Comparison of ENCODE assay signal across 20 cellular contexts in the genomic region with DNA sequence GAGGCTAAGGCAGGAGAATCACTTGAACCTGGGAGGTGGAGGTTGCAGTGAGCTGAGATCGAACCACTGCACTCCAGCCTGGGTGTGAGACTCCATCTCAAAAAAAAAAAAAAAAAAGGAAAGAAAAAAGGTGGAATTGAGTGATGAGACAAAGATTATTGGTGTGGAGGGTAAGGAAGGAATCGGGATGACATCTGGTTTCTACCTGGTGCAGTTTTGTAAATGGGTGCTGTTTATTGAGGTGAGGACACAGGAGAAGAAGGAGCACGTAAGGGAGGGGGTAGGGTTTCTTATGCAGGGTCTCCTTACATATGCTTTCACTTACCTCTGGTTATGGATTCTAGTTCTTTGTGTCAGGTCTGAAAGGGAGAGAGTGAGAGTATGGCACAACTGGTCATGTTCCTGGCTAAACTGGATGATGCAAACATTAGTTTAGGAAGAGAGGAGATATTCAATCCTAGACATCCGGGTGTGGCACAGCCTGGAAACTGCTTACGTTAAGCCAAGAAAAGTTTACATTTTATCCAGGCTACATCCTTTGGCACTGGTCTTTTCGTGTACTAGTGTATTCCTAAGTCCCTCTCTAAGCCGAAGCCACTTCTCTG. TPM values are rescaled to one million over a fixed set of nuclear protein-coding genes. Genes with fewer than 3 reads are reported as not detected.
DNase-seq lines count a peak whose midpoint lies in the region; ATAC-seq, FAIRE-seq and TF ChIP-seq lines count a peak whose summit lies in the region.
"Had no signal": no experiment of that assay in that cellular context is flagged by ENCODE, and none has a peak within 500 bp of the region (broad histone marks: within the 10 kb centered on the region; RNA-seq: fewer than 3 reads in every experiment).

No MANE protein-coding gene starts in this region.

- intact Hi-C loops in HepG2 (cut with micrococcal nuclease; ENCODE audit: unreplicated experiment) (loop anchor here (5.0 kb wide), 1 partner anchor 327 kb away; the partner anchor contains the start of gene NECAB3), right lobe of liver (cut with DNase I) (no loop called here), activated B cell treated with CpG ODN at 0.5 μM for 24 hours (cut with micrococcal nuclease) (loop anchor here (10.0 kb wide), 3 partner anchors 594 to 1644 kb away; partner anchors contain the start of genes ASXL1, CDK5RAP1 and TP53INP2), thyroid gland (cut with DNase I) (loop anchor here (5.0 kb wide), 1 partner anchor 73 kb away; no protein-coding TSS in a partner anchor)

- TF ChIP-seq POLR2A in HepG2 (IDR thresholded peaks at IDR 0.05; ENCODE audit: insufficient read depth in 1 of 2, low read depth in 2 of 2, low read length in 2 of 2) (no peak), right lobe of liver (IDR thresholded peaks at IDR 0.05) (no peak), thyroid gland (IDR thresholded peaks at IDR 0.05) (no peak)

- TF ChIP-seq CTCF in HepG2 (CRISPR knock-in tag; IDR thresholded peaks at IDR 0.05) (no peak), right lobe of liver (IDR thresholded peaks at IDR 0.05) (no peak), activated B cell treated with CpG ODN at 0.5 μM for 24 hours (IDR thresholded peaks at IDR 0.05) (no peak), thyroid gland (IDR thresholded peaks at IDR 0.05) (no peak)

- no peaks in the 10 kb centered on the region for H3K9me3 ChIP-seq in HepG2 (ENCODE audit: low read length)
- no peaks in the 10 kb centered on the region for H3K9me3 ChIP-seq in right lobe of liver
- no peaks in the 10 kb centered on the region for H3K9me3 ChIP-seq in skeletal muscle satellite cell (replicated peaks; ENCODE audit: low read length)
- H3K9me3 ChIP-seq in thyroid gland = no peaks in the 10 kb centered on the region
- H3K9me3 ChIP-seq: esophagus muscularis mucosa, heart right ventricle, vagina had no signal

- in situ Hi-C loops in HepG2 (cut with HindIII; ENCODE audit: extremely low pct_ligation_motif_present, low pct_unique_long_range_greater_than_20kb) = no loop called here

- DNase-seq in HepG2 (ENCODE audit: low spot score) = no peak
- DNase-seq in right lobe of liver = no peak
- DNase-seq in activated B cell treated with CpG ODN at 0.5 μM for 24 hours = no peak
- DNase-seq in fibroblast of the conjunctiva (ENCODE audit: low read depth) = peak; percentile 21
- DNase-seq in NCI-H1930 (lab: John Stamatoyannopoulos, UW) = no peak
- no peak for DNase-seq in thyroid gland
- DNase-seq in NCI-H2029 (lab: John Stamatoyannopoulos, UW) = no peak
- DNase-seq: activated naive CD4-positive, alpha-beta T cell; heart right ventricle; kidney glomerular epithelial cell; midbrain; MV-4-11; NCI-H524; nucleus accumbens; SHP77 treated with DMSO at 0.1 percent for 48 hours had no signal

- ATAC-seq in HepG2 (no peak), right lobe of liver (no peak), activated B cell treated with CpG ODN at 0.5 μM for 24 hours (ENCODE audit: low read depth) (no peak)
- ATAC-seq: activated CD4-positive, CD25-positive, alpha-beta regulatory T cell treated with anti-CD3 and anti-CD28 coated beads, Interleukin-2, amount 50 U/mL, for 24 hours; heart right ventricle; sciatic nerve had no signal

- BruUV-seq in HepG2 (replicated peaks; lab: Mats Ljungman, UMichigan) = no TSS peak

- H3K27ac ChIP-seq in HepG2 (ENCODE audit: extremely low read length, insufficient read depth, low read length) (no peak overlapping the region), right lobe of liver (no peak overlapping the region), thyroid gland (no peak overlapping the region)
- H3K27ac ChIP-seq: esophagus muscularis mucosa, heart right ventricle, vagina had no signal

- no peak for TF ChIP-seq EP300 in HepG2 (IDR thresholded peaks at IDR 0.05; ENCODE audit: low read depth in 2 of 2, low read length in 2 of 2)
- TF ChIP-seq EP300 in HepG2 (CRISPR knock-in tag; IDR thresholded peaks at IDR 0.05; ENCODE audit: borderline replicate concordance) = no peak

- H3K36me3 Mint-ChIP-seq in activated B cell treated with CpG ODN at 0.5 μM for 24 hours (ENCODE audit: low read depth) = peaks cover 27% of the 10 kb centered on the region

- POLR2A ChIA-PET in HepG2 (lab: Yijun Ruan, JAX) (interaction anchor here (0.6 to 1.1 kb wide), 2 partner anchors 113 to 415 kb away, joined by 3 to 4 read pairs; no protein-coding TSS in a partner anchor), activated B cell treated with CpG ODN at 0.5 μM for 24 hours (lab: Charles Lee) (interaction anchor here (0.6 to 0.7 kb wide), 2 partner anchors 32 to 117 kb away, joined by 3 to 4 read pairs; no protein-coding TSS in a partner anchor)

- 0 out of 5 replicates have a peak, but pooled peaks cover 1 to 8% of the 10 kb centered on the region in 2 experiments for H3K36me3 ChIP-seq in HepG2 (replicated peaks in 1 of 2; ENCODE audit: control insufficient read depth in 1 of 2, insufficient read depth in 2 of 2, low read length in 2 of 2)
- H3K36me3 ChIP-seq in right lobe of liver = no peaks in the 10 kb centered on the region
- H3K36me3 ChIP-seq in skeletal muscle satellite cell (ENCODE audit: insufficient read depth, low read length) = peaks cover 8% of the 10 kb centered on the region
- no peaks in the 10 kb centered on the region for H3K36me3 ChIP-seq in thyroid gland
- H3K36me3 ChIP-seq: esophagus muscularis mucosa, vagina had no signal

- H3K4me2 ChIP-seq in HepG2 (ENCODE audit: low read depth, low read length) (no peak overlapping the region), skeletal muscle satellite cell (ENCODE audit: low read length) (peak overlapping the region; percentile 0)

- peak overlapping the region; percentile 41 for H3K27ac Mint-ChIP-seq in activated B cell treated with CpG ODN at 0.5 μM for 24 hours

- CTCF ChIA-PET in HepG2 (lab: Yijun Ruan, JAX; ENCODE audit: low intra/inter-chr PET ratio, low total read pairs) (no interaction called here), activated B cell treated with CpG ODN at 0.5 μM for 24 hours (lab: Charles Lee) (no interaction called here)

- no peak for TF ChIP-seq RAD21 in HepG2 (CRISPR knock-in tag; IDR thresholded peaks at IDR 0.05)

- FAIRE-seq in HepG2 (lab: Jason Lieb, UNC) = no peak

- no peak overlapping the region for H3K4me3 Mint-ChIP-seq in activated B cell treated with CpG ODN at 0.5 μM for 24 hours

- H3K27me3 ChIP-seq in HepG2 (ENCODE audit: control insufficient read depth in 1 of 2, insufficient read depth in 2 of 2, low read length in 2 of 2) (no peaks in the 10 kb centered on the region; a peak in 1 of 5 replicates), right lobe of liver (no peaks in the 10 kb centered on the region), skeletal muscle satellite cell (ENCODE audit: control insufficient read depth, insufficient read depth, low read length) (no peaks in the 10 kb centered on the region), thyroid gland (no peaks in the 10 kb centered on the region)
- H3K27me3 ChIP-seq: esophagus muscularis mucosa, heart right ventricle, vagina had no signal

- H3K4me1 ChIP-seq in HepG2 (ENCODE audit: insufficient read depth, low read length) = peaks cover 92% of the 10 kb centered on the region
- peaks cover 0 to 42% (median 11%) of the 10 kb centered on the region in 4 donors for H3K4me1 ChIP-seq in right lobe of liver
- H3K4me1 ChIP-seq in skeletal muscle satellite cell (ENCODE audit: control insufficient read depth, insufficient read depth, low read length) = peaks cover 24% of the 10 kb centered on the region
- H3K4me1 ChIP-seq in thyroid gland = peaks cover 63 to 75% of the 10 kb centered on the region in 2 donors

- no peaks in the 10 kb centered on the region for H3K27me3 Mint-ChIP-seq in activated B cell treated with CpG ODN at 0.5 μM for 24 hours

- no peak overlapping the region for H2AFZ ChIP-seq in HepG2 (ENCODE audit: low read length)

- peaks cover 88% of the 10 kb centered on the region for H3K4me1 Mint-ChIP-seq in activated B cell treated with CpG ODN at 0.5 μM for 24 hours

- H3K79me2 ChIP-seq in HepG2 (ENCODE audit: insufficient read depth, low read length) = peaks cover 95% of the 10 kb centered on the region

- H3K4me3 ChIP-seq in HepG2 (replicated peaks in 1 of 3; ENCODE audit: insufficient read depth in 1 of 3, low read depth in 2 of 3, low read length in 3 of 3) (no peak overlapping the region), right lobe of liver (no peak overlapping the region), skeletal muscle satellite cell (ENCODE audit: low read length) (no peak overlapping the region), thyroid gland (replicated peaks in 1 of 3) (no peak overlapping the region)
- H3K4me3 ChIP-seq: esophagus muscularis mucosa, heart right ventricle, vagina had no signal

- no peaks in the 10 kb centered on the region for H3K9me3 Mint-ChIP-seq in activated B cell treated with CpG ODN at 0.5 μM for 24 hours

- no peak overlapping the region for H3K9ac ChIP-seq in HepG2 (ENCODE audit: insufficient read depth, low read depth, low read length)
- no peak overlapping the region for H3K9ac ChIP-seq in skeletal muscle satellite cell (ENCODE audit: low read depth, low read length)

- 91% methylated on average over 7 of the region's 7 CpGs for WGBS in HepG2 (ENCODE audit: low lambda C conversion rate)
- WGBS in right lobe of liver (ENCODE audit: insufficient coverage, low coverage, low lambda C conversion rate, missing lambda C conversion rate) = 76% methylated on average over 6 of the region's 7 CpGs
- WGBS in thyroid gland, 2 donors = 74 to 76% methylated on average over 7 of the region's 7 CpGs

- H4K20me1 ChIP-seq in HepG2 (ENCODE audit: insufficient read depth, low read length) = peaks cover 60% of the 10 kb centered on the region

RNA-seq across cellular contexts. Expression of gene RALY, which starts 5.4 kb away (rescaled TPM):
- total RNA-seq in HepG2 (2016; rRNA removed; fragmentation: Illumina TruSeq; extraction: Trizol) = 186 and 213 TPM in 2 replicates
- total RNA-seq in HepG2 (2016; cell fraction: cytosol; rRNA removed; fragmentation: Illumina TruSeq; extraction: Trizol; ENCODE audit: low read depth) = 149 TPM in 2 replicates
- total RNA-seq in HepG2 (2016; cell fraction: insoluble cytoplasmic fraction; rRNA removed; fragmentation: Illumina TruSeq; extraction: Trizol) = 189 and 205 TPM in 2 replicates
- 212 and 253 TPM in 2 replicates for total RNA-seq in HepG2 (2016; cell fraction: membrane; rRNA removed; fragmentation: Illumina TruSeq; extraction: Trizol)
- total RNA-seq in HepG2 (2016; cell fraction: nucleus; rRNA removed; fragmentation: Illumina TruSeq; extraction: Trizol) = 108 and 117 TPM in 2 replicates
- 178 and 179 TPM in 2 replicates for polyA plus RNA-seq in HepG2 (2011; rRNA removed)
- 154 and 230 TPM in 2 replicates for polyA plus RNA-seq in HepG2 (2011; cell fraction: cytosol; rRNA removed)
- 90.5 and 93.6 TPM in 2 replicates for polyA plus RNA-seq in HepG2 (2011; cell fraction: nucleus; rRNA removed)
- polyA plus RNA-seq in HepG2 (2012) = 139 and 151 TPM in 2 replicates
- polyA plus RNA-seq in HepG2 (2016; cell fraction: cytosol; fragmentation: Illumina TruSeq; extraction: Trizol; ENCODE audit: low read depth) = 205 and 264 TPM in 2 replicates
- 400 and 432 TPM in 2 replicates for polyA plus RNA-seq in HepG2 (2016; cell fraction: insoluble cytoplasmic fraction; fragmentation: Illumina TruSeq; extraction: Trizol; ENCODE audit: low read depth)
- 287 and 342 TPM in 2 replicates for polyA plus RNA-seq in HepG2 (2016; cell fraction: membrane; fragmentation: Illumina TruSeq; extraction: Trizol; ENCODE audit: low read depth)
- 252 and 257 TPM in 2 replicates for polyA plus RNA-seq in HepG2 (2016; cell fraction: nucleus; fragmentation: Illumina TruSeq; extraction: Trizol; ENCODE audit: insufficient read depth, low read depth)
- 148 and 200 TPM in 2 replicates for polyA minus RNA-seq in HepG2 (2011; rRNA and poly(A)+ RNA removed; ENCODE audit: low replicate concordance)
- polyA minus RNA-seq in HepG2 (2011; cell fraction: cytosol; rRNA and poly(A)+ RNA removed) = 99.8 and 102 TPM in 2 replicates
- polyA minus RNA-seq in HepG2 (2011; cell fraction: nucleus; rRNA and poly(A)+ RNA removed) = 75.0 and 76.2 TPM in 2 replicates
- 10 to 100 TPM; 24.8 to 42.1 (median 33.4) TPM for total RNA-seq in right lobe of liver
- total RNA-seq in activated B cell treated with CpG ODN at 0.5 μM for 24 hours = 116 and 117 TPM in 2 replicates
- 56.3 and 71.2 TPM in 2 replicates for total RNA-seq in skeletal muscle satellite cell (2012; rRNA removed)
- total RNA-seq in thyroid gland = 100 to 1,000 TPM; 124 to 208 (median 151) TPM

Comparison
In these comparisons a context has a peak if more than half of its experiments do, and no peak if none do; other contexts are left out.
1. intact Hi-C loops: an anchor here in HepG2 (5.0 kb wide), activated B cell treated with CpG ODN at 0.5 μM for 24 hours (10.0 kb wide) and thyroid gland (5.0 kb wide); none called in right lobe of liver.